ENCODE assay signal across 8 cellular contexts in genomic region chr9:100216178-100216787, GRCh38.
DNase-seq lines count a peak whose midpoint lies in the region; ATAC-seq and TF ChIP-seq lines count a peak whose summit lies in the region.

No MANE protein-coding gene starts in this region.

- POLR2A ChIA-PET in BJ (lab: Charles Lee), result no interaction called here

- H3K27ac ChIP-seq in VCaP (no peak overlapping the region), left lung (no peak overlapping the region)

- intact Hi-C loops in left lung (cut with DNase I), result no loop called here

- no peak overlapping the region for H3K4me3 ChIP-seq in BJ (ENCODE audit: low read depth, low read length)
- H3K4me3 ChIP-seq in left lung, result no peak overlapping the region

- CTCF ChIA-PET in BJ (lab: Yijun Ruan, JAX), result interaction anchor here (0.6 to 3.4 kb wide), 7 partner anchors 9 to 1032 kb away, joined by 3 to 12 read pairs (median 4); no protein-coding TSS in a partner anchor

- DNase-seq in BJ (ENCODE audit: low read depth), result no peak
- peak; percentile 13 for DNase-seq in GM19238 (ENCODE audit: insufficient read length, low spot score)
- DNase-seq in HT-29 (ENCODE audit: low spot score), result peak; percentile 67
- peak; percentile 39 for DNase-seq in central memory CD4-positive, alpha-beta T cell
- no peak for DNase-seq in left lung
- peak; percentile 4 for DNase-seq in stimulated activated CD8-positive, alpha-beta memory T cell treated with anti-CD3 and anti-CD28 coated beads, Interleukin-12 subunit alpha, Interleukin-12 subunit beta, amount 100 ng/mL, for 4 hours (ENCODE audit: low read depth)
- no peak for DNase-seq in KG1 (lab: John Stamatoyannopoulos, UW)

- no peaks in the 10 kb centered on the region for H3K9me3 ChIP-seq in left lung

- peak; percentile 91 for ATAC-seq in left lung

- peak; percentile 58 for TF ChIP-seq CTCF in BJ (IDR thresholded peaks at IDR 0.05; ENCODE audit: insufficient read depth, low read depth, low read length)
- peak; percentile 63 for TF ChIP-seq CTCF in VCaP (conservative IDR thresholded peaks at IDR 0.05)
- TF ChIP-seq CTCF in left lung (IDR thresholded peaks at IDR 0.05), result peak; percentile 60 to 74

- no peaks in the 10 kb centered on the region for H3K27me3 ChIP-seq in BJ (ENCODE audit: control insufficient read depth, insufficient read depth, low read length)
- H3K27me3 ChIP-seq in left lung, result no peaks in the 10 kb centered on the region

- H3K36me3 ChIP-seq in BJ (ENCODE audit: control insufficient read depth, insufficient read depth, low read length), result no peaks in the 10 kb centered on the region
- H3K36me3 ChIP-seq in left lung, result no peaks in the 10 kb centered on the region

- no peaks in the 10 kb centered on the region for H3K4me1 ChIP-seq in left lung

Comparison
In these comparisons a context has a peak if more than half of its experiments do, and no peak if none do; other contexts are left out.
1. DNase-seq: peak in GM19238 (single experiment), HT-29 (single experiment), central memory CD4-positive, alpha-beta T cell (single experiment) and stimulated activated CD8-positive, alpha-beta memory T cell treated with anti-CD3 and anti-CD28 coated beads, Interleukin-12 subunit alpha, Interleukin-12 subunit beta, amount 100 ng/mL, for 4 hours (single experiment); none in BJ (single experiment), left lung (0 of 2) and KG1 (single experiment).
2. Peak in every context shown above with its lines, with median percentiles within 50 percentile points of each other: CTCF ChIP-seq.